Comparison of ENCODE assay signal across 1 cellular context in the genomic region with DNA sequence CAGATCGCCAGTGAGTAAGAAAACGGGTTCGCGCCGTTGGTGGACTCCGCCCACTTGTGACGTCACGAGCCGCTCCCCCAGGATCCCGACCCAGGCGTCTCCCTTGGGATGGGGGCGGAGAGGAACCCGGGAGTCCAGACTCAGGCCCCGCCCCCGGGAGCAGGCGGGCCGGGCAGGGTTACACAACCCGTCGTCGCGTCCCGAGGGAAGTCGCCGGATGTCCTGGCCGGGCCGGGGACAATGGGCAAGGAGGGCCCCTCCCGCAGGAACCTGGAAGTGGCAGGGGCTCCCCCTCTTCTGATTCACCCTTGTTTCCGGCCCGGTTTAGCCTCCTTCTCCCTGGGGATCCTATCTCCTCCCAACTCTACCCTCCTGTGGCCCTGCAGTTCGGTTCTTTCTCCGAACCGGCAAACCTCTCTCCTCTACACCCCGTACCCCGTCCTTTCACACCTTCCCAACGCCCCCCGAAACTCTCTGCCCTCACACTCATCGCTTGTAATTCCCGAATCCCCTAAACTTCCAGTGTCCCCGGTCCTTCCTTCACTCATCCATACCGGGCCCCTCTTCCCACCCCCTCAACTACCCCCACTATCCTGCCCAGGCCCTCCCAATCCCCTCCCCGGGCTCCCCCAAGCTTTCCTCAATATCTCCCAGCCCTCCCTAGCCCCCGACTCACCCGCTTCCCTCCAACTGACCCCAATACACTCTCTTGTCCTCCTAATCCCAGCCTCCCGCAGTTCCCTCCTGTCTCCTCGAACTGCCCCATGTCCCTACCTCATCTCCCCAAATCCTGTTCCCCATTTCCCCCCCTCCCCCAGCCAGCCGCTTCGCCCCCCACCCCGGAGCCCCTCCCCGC.
TF ChIP-seq lines count a peak whose summit lies in the region.

No MANE protein-coding gene starts in this region.

TF ChIP-seq in K562, 482 proteins besides CTCF, POLR2A, EP300 and RAD21 (continued from another document and continues in another):
- TF ChIP-seq, protein P1, sequence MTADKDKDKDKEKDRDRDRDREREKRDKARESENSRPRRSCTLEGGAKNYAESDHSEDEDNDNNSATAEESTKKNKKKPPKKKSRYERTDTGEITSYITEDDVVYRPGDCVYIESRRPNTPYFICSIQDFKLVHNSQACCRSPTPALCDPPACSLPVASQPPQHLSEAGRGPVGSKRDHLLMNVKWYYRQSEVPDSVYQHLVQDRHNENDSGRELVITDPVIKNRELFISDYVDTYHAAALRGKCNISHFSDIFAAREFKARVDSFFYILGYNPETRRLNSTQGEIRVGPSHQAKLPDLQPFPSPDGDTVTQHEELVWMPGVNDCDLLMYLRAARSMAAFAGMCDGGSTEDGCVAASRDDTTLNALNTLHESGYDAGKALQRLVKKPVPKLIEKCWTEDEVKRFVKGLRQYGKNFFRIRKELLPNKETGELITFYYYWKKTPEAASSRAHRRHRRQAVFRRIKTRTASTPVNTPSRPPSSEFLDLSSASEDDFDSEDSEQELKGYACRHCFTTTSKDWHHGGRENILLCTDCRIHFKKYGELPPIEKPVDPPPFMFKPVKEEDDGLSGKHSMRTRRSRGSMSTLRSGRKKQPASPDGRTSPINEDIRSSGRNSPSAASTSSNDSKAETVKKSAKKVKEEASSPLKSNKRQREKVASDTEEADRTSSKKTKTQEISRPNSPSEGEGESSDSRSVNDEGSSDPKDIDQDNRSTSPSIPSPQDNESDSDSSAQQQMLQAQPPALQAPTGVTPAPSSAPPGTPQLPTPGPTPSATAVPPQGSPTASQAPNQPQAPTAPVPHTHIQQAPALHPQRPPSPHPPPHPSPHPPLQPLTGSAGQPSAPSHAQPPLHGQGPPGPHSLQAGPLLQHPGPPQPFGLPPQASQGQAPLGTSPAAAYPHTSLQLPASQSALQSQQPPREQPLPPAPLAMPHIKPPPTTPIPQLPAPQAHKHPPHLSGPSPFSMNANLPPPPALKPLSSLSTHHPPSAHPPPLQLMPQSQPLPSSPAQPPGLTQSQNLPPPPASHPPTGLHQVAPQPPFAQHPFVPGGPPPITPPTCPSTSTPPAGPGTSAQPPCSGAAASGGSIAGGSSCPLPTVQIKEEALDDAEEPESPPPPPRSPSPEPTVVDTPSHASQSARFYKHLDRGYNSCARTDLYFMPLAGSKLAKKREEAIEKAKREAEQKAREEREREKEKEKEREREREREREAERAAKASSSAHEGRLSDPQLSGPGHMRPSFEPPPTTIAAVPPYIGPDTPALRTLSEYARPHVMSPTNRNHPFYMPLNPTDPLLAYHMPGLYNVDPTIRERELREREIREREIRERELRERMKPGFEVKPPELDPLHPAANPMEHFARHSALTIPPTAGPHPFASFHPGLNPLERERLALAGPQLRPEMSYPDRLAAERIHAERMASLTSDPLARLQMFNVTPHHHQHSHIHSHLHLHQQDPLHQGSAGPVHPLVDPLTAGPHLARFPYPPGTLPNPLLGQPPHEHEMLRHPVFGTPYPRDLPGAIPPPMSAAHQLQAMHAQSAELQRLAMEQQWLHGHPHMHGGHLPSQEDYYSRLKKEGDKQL (CRISPR knock-in tag; IDR thresholded peaks at IDR 0.05; ENCODE audit: borderline replicate concordance), result no peak
- TF ChIP-seq RCOR1 (IDR thresholded peaks at IDR 0.05; ENCODE audit: borderline replicate concordance in 1 of 2, low read depth in 2 of 2, low read length in 2 of 2) (no peak), ZNF609 (CRISPR knock-in tag; IDR thresholded peaks at IDR 0.05; ENCODE audit: borderline replicate concordance) (no peak), HDAC3 (IDR thresholded peaks at IDR 0.05; ENCODE audit: borderline replicate concordance, partially characterized antibody) (peak; percentile 59), ZNF511 (CRISPR knock-in tag; IDR thresholded peaks at IDR 0.05) (no peak), MXI1 (IDR thresholded peaks at IDR 0.05; ENCODE audit: low read depth, low read length) (no peak), ZKSCAN3 (CRISPR knock-in tag; IDR thresholded peaks at IDR 0.05) (no peak), KLF10 (CRISPR knock-in tag; IDR thresholded peaks at IDR 0.05) (no peak), ZBTB5 (IDR thresholded peaks at IDR 0.05) (no peak), NUFIP1 (IDR thresholded peaks at IDR 0.05; ENCODE audit: partially characterized antibody) (no peak), PYGO2 (tag; IDR thresholded peaks at IDR 0.05) (no peak), PRPF4 (IDR thresholded peaks at IDR 0.05; ENCODE audit: insufficient read depth, low read depth, low read length, poor library complexity, severe bottlenecking) (no peak), NCOA4 (IDR thresholded peaks at IDR 0.05; ENCODE audit: partially characterized antibody) (no peak), CC2D1A (IDR thresholded peaks at IDR 0.05) (no peak), ZNF76 (CRISPR knock-in tag; IDR thresholded peaks at IDR 0.05; ENCODE audit: borderline replicate concordance) (no peak), MCM5 (IDR thresholded peaks at IDR 0.05; ENCODE audit: low read depth) (no peak), MCM7 (IDR thresholded peaks at IDR 0.05) (no peak), PHF8 (IDR thresholded peaks at IDR 0.05; ENCODE audit: borderline replicate concordance, low read length) (peak; percentile 40; the same call in 1 of the 2 replicates), RBM34 (IDR thresholded peaks at IDR 0.05; ENCODE audit: borderline replicate concordance, insufficient read depth, low read length) (no peak), BHLHE40 (IDR thresholded peaks at IDR 0.05; ENCODE audit: low read length) (no peak), BRD9 (IDR thresholded peaks at IDR 0.05; ENCODE audit: low read depth, partially characterized antibody) (peak; percentile 76), FOXJ3 (CRISPR knock-in tag; IDR thresholded peaks at IDR 0.05) (no peak), ZNF239 (CRISPR knock-in tag; IDR thresholded peaks at IDR 0.05) (no peak), NBN (IDR thresholded peaks at IDR 0.05; ENCODE audit: low read depth) (peak; percentile 96), FIP1L1 (IDR thresholded peaks at IDR 0.05; ENCODE audit: low read depth, low read length, poor library complexity, severe bottlenecking) (no peak), EP400 (IDR thresholded peaks at IDR 0.05) (no peak), E2F6 (IDR thresholded peaks at IDR 0.05; ENCODE audit: borderline replicate concordance in 1 of 2, extremely low read depth in 1 of 2, insufficient read depth in 1 of 2, insufficient read length in 1 of 2, low read depth in 1 of 2, low read length in 1 of 2, poor library complexity in 1 of 2, severe bottlenecking in 1 of 2) (peak in 1 of 2 experiments; percentile 22), XRCC4 (IDR thresholded peaks at IDR 0.05; ENCODE audit: extremely low read depth, insufficient read depth, insufficient read length) (no peak), HNRNPK (IDR thresholded peaks at IDR 0.05; ENCODE audit: low read depth, low read length, poor library complexity, severe bottlenecking) (no peak), BCL6 (CRISPR knock-in tag; IDR thresholded peaks at IDR 0.05) (no peak), SRSF7 (optimal IDR thresholded peaks at IDR 0.05; ENCODE audit: low read depth, low read length) (no peak), HDAC8 (tag; IDR thresholded peaks at IDR 0.05) (no peak), HMG20B (CRISPR knock-in tag; IDR thresholded peaks at IDR 0.05) (no peak)
- TF ChIP-seq, protein P2, sequence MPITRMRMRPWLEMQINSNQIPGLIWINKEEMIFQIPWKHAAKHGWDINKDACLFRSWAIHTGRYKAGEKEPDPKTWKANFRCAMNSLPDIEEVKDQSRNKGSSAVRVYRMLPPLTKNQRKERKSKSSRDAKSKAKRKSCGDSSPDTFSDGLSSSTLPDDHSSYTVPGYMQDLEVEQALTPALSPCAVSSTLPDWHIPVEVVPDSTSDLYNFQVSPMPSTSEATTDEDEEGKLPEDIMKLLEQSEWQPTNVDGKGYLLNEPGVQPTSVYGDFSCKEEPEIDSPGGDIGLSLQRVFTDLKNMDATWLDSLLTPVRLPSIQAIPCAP (CRISPR knock-in tag; IDR thresholded peaks at IDR 0.05; ENCODE audit: borderline replicate concordance), result no peak
- TF ChIP-seq, protein P3, sequence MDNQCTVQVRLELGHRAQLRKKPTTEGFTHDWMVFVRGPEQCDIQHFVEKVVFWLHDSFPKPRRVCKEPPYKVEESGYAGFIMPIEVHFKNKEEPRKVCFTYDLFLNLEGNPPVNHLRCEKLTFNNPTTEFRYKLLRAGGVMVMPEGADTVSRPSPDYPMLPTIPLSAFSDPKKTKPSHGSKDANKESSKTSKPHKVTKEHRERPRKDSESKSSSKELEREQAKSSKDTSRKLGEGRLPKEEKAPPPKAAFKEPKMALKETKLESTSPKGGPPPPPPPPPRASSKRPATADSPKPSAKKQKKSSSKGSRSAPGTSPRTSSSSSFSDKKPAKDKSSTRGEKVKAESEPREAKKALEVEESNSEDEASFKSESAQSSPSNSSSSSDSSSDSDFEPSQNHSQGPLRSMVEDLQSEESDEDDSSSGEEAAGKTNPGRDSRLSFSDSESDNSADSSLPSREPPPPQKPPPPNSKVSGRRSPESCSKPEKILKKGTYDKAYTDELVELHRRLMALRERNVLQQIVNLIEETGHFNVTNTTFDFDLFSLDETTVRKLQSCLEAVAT (IDR thresholded peaks at IDR 0.05), result peak in 1 of 2 experiments; percentile 67; a peak in 2 of 4 replicates
- TF ChIP-seq, protein P4, sequence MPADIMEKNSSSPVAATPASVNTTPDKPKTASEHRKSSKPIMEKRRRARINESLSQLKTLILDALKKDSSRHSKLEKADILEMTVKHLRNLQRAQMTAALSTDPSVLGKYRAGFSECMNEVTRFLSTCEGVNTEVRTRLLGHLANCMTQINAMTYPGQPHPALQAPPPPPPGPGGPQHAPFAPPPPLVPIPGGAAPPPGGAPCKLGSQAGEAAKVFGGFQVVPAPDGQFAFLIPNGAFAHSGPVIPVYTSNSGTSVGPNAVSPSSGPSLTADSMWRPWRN (IDR thresholded peaks at IDR 0.05; ENCODE audit: low read depth), result no peak
- TF ChIP-seq, protein P5, sequence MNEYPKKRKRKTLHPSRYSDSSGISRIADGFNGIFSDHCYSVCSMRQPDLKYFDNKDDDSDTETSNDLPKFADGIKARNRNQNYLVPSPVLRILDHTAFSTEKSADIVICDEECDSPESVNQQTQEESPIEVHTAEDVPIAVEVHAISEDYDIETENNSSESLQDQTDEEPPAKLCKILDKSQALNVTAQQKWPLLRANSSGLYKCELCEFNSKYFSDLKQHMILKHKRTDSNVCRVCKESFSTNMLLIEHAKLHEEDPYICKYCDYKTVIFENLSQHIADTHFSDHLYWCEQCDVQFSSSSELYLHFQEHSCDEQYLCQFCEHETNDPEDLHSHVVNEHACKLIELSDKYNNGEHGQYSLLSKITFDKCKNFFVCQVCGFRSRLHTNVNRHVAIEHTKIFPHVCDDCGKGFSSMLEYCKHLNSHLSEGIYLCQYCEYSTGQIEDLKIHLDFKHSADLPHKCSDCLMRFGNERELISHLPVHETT (CRISPR knock-in tag; conservative IDR thresholded peaks at IDR 0.05 in 1 of 2, IDR thresholded peaks at IDR 0.05 in 1 of 2), result no peak; a peak in 1 of 4 replicates
- TF ChIP-seq, protein P6, sequence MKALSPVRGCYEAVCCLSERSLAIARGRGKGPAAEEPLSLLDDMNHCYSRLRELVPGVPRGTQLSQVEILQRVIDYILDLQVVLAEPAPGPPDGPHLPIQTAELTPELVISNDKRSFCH (CRISPR knock-in tag; IDR thresholded peaks at IDR 0.05), result no peak
- TF ChIP-seq, protein P6 (tag; IDR thresholded peaks at IDR 0.05), result no peak
